20 cellular contexts compared by ENCODE assay signal in genomic region chr5:101103874-101104273, GRCh38.
"Had no signal": no experiment of that assay in that cellular context is flagged by ENCODE, and none has a peak within 500 bp of the region (broad histone marks: within the 10 kb centered on the region; RNA-seq: fewer than 3 reads in every experiment).

No MANE protein-coding gene starts in this region.

- H3K4me3 Mint-ChIP-seq: activated naive CD8-positive, alpha-beta T cell treated with anti-CD3 and anti-CD28 coated beads for 36 hours; naive B cell; neural crest cell had no signal

- H3K27ac Mint-ChIP-seq: activated naive CD8-positive, alpha-beta T cell treated with anti-CD3 and anti-CD28 coated beads for 36 hours; naive B cell; progenitor cell of endocrine pancreas had no signal

- H3K4me1 Mint-ChIP-seq: activated naive CD8-positive, alpha-beta T cell treated with anti-CD3 and anti-CD28 coated beads for 36 hours; naive B cell had no signal

- ATAC-seq: mucosa of descending colon had no signal

- H3K27me3 Mint-ChIP-seq: activated naive CD8-positive, alpha-beta T cell treated with anti-CD3 and anti-CD28 coated beads for 36 hours; naive B cell; progenitor cell of endocrine pancreas had no signal

- H3K4me3 ChIP-seq: esophagus muscularis mucosa, mucosa of descending colon, right atrium auricular region, thyroid gland had no signal

- H3K9me3 ChIP-seq: esophagus muscularis mucosa, mucosa of descending colon, right atrium auricular region, thyroid gland had no signal

- DNase-seq: activated CD4-positive, CD25-positive, alpha-beta regulatory T cell treated with anti-CD3 and anti-CD28 coated beads, Interleukin-2, amount 50 U/mL, for 72 hours; activated CD8-positive, alpha-beta memory T cell treated with anti-CD3 and anti-CD28 coated beads for 24 hours; activated CD8-positive, alpha-beta memory T cell treated with anti-CD3 and anti-CD28 coated beads, Interleukin-2, amount 50 U/mL, for 48 hours; activated gamma-delta T cell; activated naive CD8-positive, alpha-beta T cell treated with anti-CD3 and anti-CD28 coated beads for 36 hours; amniotic stem cell; effector CD4-positive, alpha-beta T cell; mesenchymal stem cell; mucosa of descending colon; naive B cell; stimulated activated CD4-positive, alpha-beta T cell treated with anti-CD3 and anti-CD28 coated beads, Interleukin-12 subunit alpha, Interleukin-12 subunit beta, amount 100 ng/mL, for 4 hours; stimulated activated CD4-positive, alpha-beta T cell treated with anti-CD3 and anti-CD28 coated beads, Interleukin-1b, Interleukin-23, amount 100 ng/mL, for 48 hours; stimulated activated CD8-positive, alpha-beta memory T cell treated with anti-CD3 and anti-CD28 coated beads, Interleukin-4, amount 100 ng/mL, for 48 hours; stimulated activated naive CD4-positive, alpha-beta T cell treated with Interleukin-2 at 50 U/mL for 16 hours; thyroid gland had no signal

- H3K36me3 Mint-ChIP-seq: activated naive CD8-positive, alpha-beta T cell treated with anti-CD3 and anti-CD28 coated beads for 36 hours; naive B cell had no signal

- H3K9me3 Mint-ChIP-seq: activated naive CD8-positive, alpha-beta T cell treated with anti-CD3 and anti-CD28 coated beads for 36 hours; naive B cell; neural crest cell had no signal

- H3K27me3 ChIP-seq: esophagus muscularis mucosa, right atrium auricular region, thyroid gland had no signal

- H3K36me3 ChIP-seq: esophagus muscularis mucosa, right atrium auricular region, thyroid gland had no signal

- H3K4me1 ChIP-seq: esophagus muscularis mucosa, right atrium auricular region, thyroid gland had no signal

- H3K27ac ChIP-seq: esophagus muscularis mucosa, right atrium auricular region, thyroid gland, VCaP had no signal
